ENCODE assay signal across 1 cellular context in the genomic region with DNA sequence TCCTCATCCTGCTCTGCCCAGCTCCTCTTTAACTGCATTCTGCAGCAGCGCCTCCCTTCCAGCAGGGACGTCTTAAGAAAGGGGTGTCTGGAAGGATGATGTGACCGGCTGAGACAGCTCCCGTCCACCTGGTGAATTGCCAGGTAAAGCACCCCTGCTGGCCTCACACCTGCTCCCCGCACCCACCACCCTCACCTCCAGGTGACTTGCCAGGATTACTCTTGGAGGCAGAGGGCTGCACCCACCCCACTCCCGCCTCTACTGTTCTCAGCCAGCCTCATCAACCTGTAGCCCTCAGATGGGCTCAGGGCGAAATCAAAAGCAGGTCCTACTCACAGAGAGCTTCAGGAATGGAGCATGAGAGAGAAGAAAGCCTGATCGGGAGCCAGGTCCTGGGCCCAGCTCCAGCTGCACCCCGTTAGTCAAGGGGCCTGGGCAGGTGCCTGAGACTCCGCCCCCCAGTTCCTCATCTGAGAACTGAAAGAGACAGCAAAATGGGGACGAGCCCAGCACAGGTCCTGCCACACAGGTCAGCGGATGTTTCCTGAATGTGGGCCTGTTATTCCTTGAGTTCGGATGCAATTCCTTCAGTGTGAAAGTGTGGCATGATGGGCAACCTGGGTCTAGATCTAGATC.
TF ChIP-seq lines count a peak whose summit lies in the region.

No MANE protein-coding gene starts in this region.

TF ChIP-seq in WTC11, 78 proteins besides CTCF, POLR2A, EP300 and RAD21 (continued from another document):
- TF ChIP-seq, protein P1, sequence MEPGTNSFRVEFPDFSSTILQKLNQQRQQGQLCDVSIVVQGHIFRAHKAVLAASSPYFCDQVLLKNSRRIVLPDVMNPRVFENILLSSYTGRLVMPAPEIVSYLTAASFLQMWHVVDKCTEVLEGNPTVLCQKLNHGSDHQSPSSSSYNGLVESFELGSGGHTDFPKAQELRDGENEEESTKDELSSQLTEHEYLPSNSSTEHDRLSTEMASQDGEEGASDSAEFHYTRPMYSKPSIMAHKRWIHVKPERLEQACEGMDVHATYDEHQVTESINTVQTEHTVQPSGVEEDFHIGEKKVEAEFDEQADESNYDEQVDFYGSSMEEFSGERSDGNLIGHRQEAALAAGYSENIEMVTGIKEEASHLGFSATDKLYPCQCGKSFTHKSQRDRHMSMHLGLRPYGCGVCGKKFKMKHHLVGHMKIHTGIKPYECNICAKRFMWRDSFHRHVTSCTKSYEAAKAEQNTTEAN (CRISPR knock-in tag; IDR thresholded peaks at IDR 0.05) = no peak
- TF ChIP-seq, protein P2, sequence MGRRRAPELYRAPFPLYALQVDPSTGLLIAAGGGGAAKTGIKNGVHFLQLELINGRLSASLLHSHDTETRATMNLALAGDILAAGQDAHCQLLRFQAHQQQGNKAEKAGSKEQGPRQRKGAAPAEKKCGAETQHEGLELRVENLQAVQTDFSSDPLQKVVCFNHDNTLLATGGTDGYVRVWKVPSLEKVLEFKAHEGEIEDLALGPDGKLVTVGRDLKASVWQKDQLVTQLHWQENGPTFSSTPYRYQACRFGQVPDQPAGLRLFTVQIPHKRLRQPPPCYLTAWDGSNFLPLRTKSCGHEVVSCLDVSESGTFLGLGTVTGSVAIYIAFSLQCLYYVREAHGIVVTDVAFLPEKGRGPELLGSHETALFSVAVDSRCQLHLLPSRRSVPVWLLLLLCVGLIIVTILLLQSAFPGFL (CRISPR knock-in tag; IDR thresholded peaks at IDR 0.05; ENCODE audit: borderline replicate concordance) = no peak
- TF ChIP-seq ESRRA (CRISPR knock-in tag; IDR thresholded peaks at IDR 0.05; ENCODE audit: borderline replicate concordance) = no peak
- no peak for TF ChIP-seq JUN (CRISPR knock-in tag; IDR thresholded peaks at IDR 0.05)
- no peak for TF ChIP-seq KAT7 (CRISPR knock-in tag; IDR thresholded peaks at IDR 0.05; ENCODE audit: borderline replicate concordance)
- TF ChIP-seq RELA (CRISPR knock-in tag; IDR thresholded peaks at IDR 0.05; ENCODE audit: borderline replicate concordance) = no peak
- no peak for TF ChIP-seq TCF7 (CRISPR knock-in tag; IDR thresholded peaks at IDR 0.05; ENCODE audit: low read depth)
- TF ChIP-seq CREM (CRISPR knock-in tag; IDR thresholded peaks at IDR 0.05) = no peak
- TF ChIP-seq IRF2 (CRISPR knock-in tag; IDR thresholded peaks at IDR 0.05; ENCODE audit: borderline replicate concordance, low read depth) = no peak
